In genomic region chr2:170744248-170745002, GRCh38 we compare ENCODE assay signal across 1 cellular context.
TF ChIP-seq lines count a peak whose summit lies in the region.

No MANE protein-coding gene starts in this region.

TF ChIP-seq in HepG2, 621 proteins besides CTCF, POLR2A, EP300 and RAD21 (continued from another document and continues in another):
- TF ChIP-seq ARID4A (CRISPR knock-in tag; IDR thresholded peaks at IDR 0.05; ENCODE audit: borderline replicate concordance) (peak; percentile 57; the same call in 1 of the 2 replicates), ZNF710 (CRISPR knock-in tag; IDR thresholded peaks at IDR 0.05; ENCODE audit: borderline replicate concordance) (peak; percentile 70; the same call in 1 of the 2 replicates), ZNF691 (CRISPR knock-in tag; IDR thresholded peaks at IDR 0.05; ENCODE audit: borderline replicate concordance, low read depth) (peak; percentile 60; the same call in 1 of the 2 replicates), MXD4 (CRISPR knock-in tag; IDR thresholded peaks at IDR 0.05) (peak; percentile 73), ZNF34 (CRISPR knock-in tag; IDR thresholded peaks at IDR 0.05; ENCODE audit: borderline replicate concordance) (peak; percentile 59; the same call in 1 of the 2 replicates), ZMYM4 (CRISPR knock-in tag; IDR thresholded peaks at IDR 0.05) (peak; percentile 76), ZNF124 (CRISPR knock-in tag; IDR thresholded peaks at IDR 0.05) (peak; percentile 96), ZFAT (CRISPR knock-in tag; conservative IDR thresholded peaks at IDR 0.05) (no peak), GABPA (IDR thresholded peaks at IDR 0.05; ENCODE audit: low read depth, low read length) (no peak), GABPA (CRISPR knock-in tag; IDR thresholded peaks at IDR 0.05; ENCODE audit: low read depth) (0 out of 2 replicates have a peak, but pooled peaks have one; percentile 20), ZIK1 (CRISPR knock-in tag; IDR thresholded peaks at IDR 0.05; ENCODE audit: borderline replicate concordance, low read depth) (0 out of 2 replicates have a peak, but pooled peaks have one; percentile 43), ZGPAT (CRISPR knock-in tag; IDR thresholded peaks at IDR 0.05) (peak; percentile 82), IRF9 (CRISPR knock-in tag; IDR thresholded peaks at IDR 0.05; ENCODE audit: borderline replicate concordance) (no peak), LCORL (IDR thresholded peaks at IDR 0.05) (peak; percentile 33; the same call in 1 of the 2 replicates), LCORL (CRISPR knock-in tag; IDR thresholded peaks at IDR 0.05) (peak; percentile 88), ZNF747 (CRISPR knock-in tag; IDR thresholded peaks at IDR 0.05; ENCODE audit: borderline replicate concordance) (no peak), USF2 (IDR thresholded peaks at IDR 0.05; ENCODE audit: low read depth, low read length) (no peak), USF2 (CRISPR knock-in tag; IDR thresholded peaks at IDR 0.05; ENCODE audit: borderline replicate concordance) (no peak), ZNF292 (CRISPR knock-in tag; IDR thresholded peaks at IDR 0.05; ENCODE audit: borderline replicate concordance, low read depth) (peak; percentile 34; the same call in 1 of the 2 replicates), NCOA2 (CRISPR knock-in tag; IDR thresholded peaks at IDR 0.05) (peak; percentile 81), ZKSCAN1 (IDR thresholded peaks at IDR 0.05; ENCODE audit: low read length) (no peak), ZNF660 (CRISPR knock-in tag; IDR thresholded peaks at IDR 0.05; ENCODE audit: borderline replicate concordance, low read depth) (no peak), SMC3 (IDR thresholded peaks at IDR 0.05; ENCODE audit: low read length) (peak; percentile 56; the same call in 1 of the 2 replicates), TARDBP (CRISPR knock-in tag; IDR thresholded peaks at IDR 0.05) (peak; percentile 63; the same call in 1 of the 2 replicates), ASH2L (IDR thresholded peaks at IDR 0.05; ENCODE audit: insufficient read length, low read depth, low read length) (peak; percentile 54), BRCA1 (CRISPR knock-in tag; IDR thresholded peaks at IDR 0.05) (no peak), SP5 (CRISPR knock-in tag; IDR thresholded peaks at IDR 0.05; ENCODE audit: borderline replicate concordance, low read depth) (peak; percentile 47; the same call in 1 of the 2 replicates), HMGXB4 (CRISPR knock-in tag; IDR thresholded peaks at IDR 0.05; ENCODE audit: borderline replicate concordance in 1 of 2, low read depth in 1 of 2) (peak in 1 of 2 experiments; percentile 57; a peak in 2 of 4 replicates), ZNF407 (CRISPR knock-in tag; IDR thresholded peaks at IDR 0.05; ENCODE audit: not compliant biosample characterization) (no peak), YY1 (IDR thresholded peaks at IDR 0.05; ENCODE audit: insufficient read depth, insufficient replicate concordance, low read depth, low read length) (peak; percentile 88), ZBTB43 (CRISPR knock-in tag; conservative IDR thresholded peaks at IDR 0.05) (0 out of 2 replicates have a peak, but pooled peaks have one; percentile 27)
